ENCODE assay signal across 19 cellular contexts in genomic region chr18:32332708-32333107, GRCh38.
DNase-seq lines count a peak whose midpoint lies in the region; ATAC-seq and TF ChIP-seq lines count a peak whose summit lies in the region.
"Had no signal": no experiment of that assay in that cellular context is flagged by ENCODE, and none has a peak within 500 bp of the region (broad histone marks: within the 10 kb centered on the region; RNA-seq: fewer than 3 reads in every experiment).

No MANE protein-coding gene starts in this region.

- H2BK120ac ChIP-seq in IMR-90 (ENCODE audit: low read depth, low read length) (no peak overlapping the region), trophoblast cell (ENCODE audit: insufficient read depth, low read length, poor library complexity) (no peak overlapping the region)

- no peak overlapping the region for H2AFZ ChIP-seq in IMR-90 (replicated peaks; ENCODE audit: low read length, poor library complexity)
- no peak overlapping the region for H2AFZ ChIP-seq in trophoblast cell (ENCODE audit: insufficient read depth, low read length, poor library complexity)

- no peaks in the 10 kb centered on the region for H3K4me1 Mint-ChIP-seq in CD8-positive, alpha-beta memory T cell
- H3K4me1 Mint-ChIP-seq: CD14-positive monocyte; CD4-positive, alpha-beta memory T cell; CD4-positive, CD25-positive, alpha-beta regulatory T cell had no signal

- no peak overlapping the region for H3K56ac ChIP-seq in IMR-90 (ENCODE audit: extremely low read depth, insufficient read depth, low read length)

- no peaks in the 10 kb centered on the region for H3K36me3 ChIP-seq in heart left ventricle
- no peaks in the 10 kb centered on the region for H3K36me3 ChIP-seq in right atrium auricular region
- no peaks in the 10 kb centered on the region for H3K36me3 ChIP-seq in IMR-90 (ENCODE audit: control insufficient read depth, insufficient read depth, low read length)
- no peaks in the 10 kb centered on the region for H3K36me3 ChIP-seq in trophoblast cell (ENCODE audit: control insufficient read depth in 1 of 2, insufficient read depth in 2 of 2, low read length in 2 of 2)
- H3K36me3 ChIP-seq in CD8-positive, alpha-beta memory T cell (ENCODE audit: insufficient read depth, low read length), result no peaks in the 10 kb centered on the region
- H3K36me3 ChIP-seq: BE2C, BLaER1 had no signal

- no peaks in the 10 kb centered on the region for H3K9me3 Mint-ChIP-seq in CD8-positive, alpha-beta memory T cell
- H3K9me3 Mint-ChIP-seq: CD4-positive, alpha-beta memory T cell had no signal

- dilution Hi-C loops in IMR-90 (cut with HindIII; ENCODE audit: low sequenced_read_pairs, unreplicated experiment), result no loop called here

- H3K18ac ChIP-seq in IMR-90 (ENCODE audit: low read depth, low read length) (no peak overlapping the region), trophoblast cell (ENCODE audit: low read length) (peak overlapping the region; percentile 1)

- no peaks in the 10 kb centered on the region for H3K79me1 ChIP-seq in IMR-90 (ENCODE audit: low read depth in 1 of 2, low read length in 2 of 2)
- H3K79me1 ChIP-seq in trophoblast cell (ENCODE audit: low read length), result peaks cover 1% of the 10 kb centered on the region

- H4K8ac ChIP-seq in IMR-90 (ENCODE audit: low read depth in 2 of 2, low read length in 2 of 2) (no peak overlapping the region), trophoblast cell (ENCODE audit: low read depth, low read length) (no peak overlapping the region)

- H4K91ac ChIP-seq in IMR-90 (ENCODE audit: insufficient read depth, low read depth, low read length) (no peak overlapping the region), trophoblast cell (ENCODE audit: low read depth, low read length) (no peak overlapping the region)

- H2AK5ac ChIP-seq in IMR-90 (ENCODE audit: low read depth, low read length) (no peak overlapping the region), trophoblast cell (ENCODE audit: low read length) (no peak overlapping the region)

- peaks cover 0 to 10% of the 10 kb centered on the region in 2 donors for H3K27me3 Mint-ChIP-seq in CD8-positive, alpha-beta memory T cell

- no peak overlapping the region for H2BK15ac ChIP-seq in IMR-90 (ENCODE audit: low read depth, low read length)

- ATAC-seq in heart left ventricle, result peak in 3 of 4 donors; percentile 11 to 51 (median 37)
- no peak for ATAC-seq in IMR-90 (ENCODE audit: low read depth)
- ATAC-seq in GM21447 (IDR thresholded peaks at IDR 0.05; ENCODE audit: unreplicated experiment), result no peak

- no peak for TF ChIP-seq RAD21 in IMR-90 (IDR thresholded peaks at IDR 0.05; ENCODE audit: low read length)

- WGBS in heart left ventricle, 4 donors, result 70 to 74% (median 70%) methylated on average over 4 to 5 of the region's 5 CpGs
- WGBS in IMR-90 (ENCODE audit: extremely low coverage in 2 of 2, insufficient read length in 1 of 2), 2 experiments, result 90% methylated on average over 2 of the region's 5 CpGs; no CpG with 5 or more reads in 1 of the 2 experiments
- no CpG with 5 or more reads among the region's 5 CpGs for WGBS in trophoblast cell (ENCODE audit: extremely low coverage, insufficient coverage, insufficient read length)

- BruUV-seq in IMR-90 (replicated peaks; lab: Mats Ljungman, UMichigan), result no TSS peak

- no peak overlapping the region for H3K23ac ChIP-seq in IMR-90 (ENCODE audit: low read depth, low read length)
- H3K23ac ChIP-seq in trophoblast cell (ENCODE audit: low read length), result no peak overlapping the region

- H3K4me2 ChIP-seq in IMR-90 (ENCODE audit: low read depth, low read length) (no peak overlapping the region), trophoblast cell (ENCODE audit: low read length) (no peak overlapping the region)
- H3K4me2 ChIP-seq: BLaER1 had no signal

- no peaks in the 10 kb centered on the region for H3K79me2 ChIP-seq in trophoblast cell (ENCODE audit: control insufficient read depth, insufficient read depth, low read length, poor library complexity)

- H3K9me1 ChIP-seq in IMR-90 (ENCODE audit: insufficient read depth, low read length), result no peaks in the 10 kb centered on the region

- H4K20me1 ChIP-seq in IMR-90 (ENCODE audit: insufficient read depth, low read length), result no peaks in the 10 kb centered on the region
- H4K20me1 ChIP-seq: BLaER1 had no signal

- H3K27me3 ChIP-seq in heart left ventricle (no peaks in the 10 kb centered on the region), right atrium auricular region (no peaks in the 10 kb centered on the region), IMR-90 (ENCODE audit: control insufficient read depth, insufficient read depth, low read length) (no peaks in the 10 kb centered on the region), trophoblast cell (ENCODE audit: insufficient read depth, low read length) (no peaks in the 10 kb centered on the region)
- H3K27me3 ChIP-seq in CD8-positive, alpha-beta memory T cell (ENCODE audit: insufficient read depth, low read length, poor library complexity, severe bottlenecking), result no peaks in the 10 kb centered on the region
- H3K27me3 ChIP-seq: BE2C, BLaER1 had no signal

- no peak overlapping the region for H4K5ac ChIP-seq in IMR-90 (ENCODE audit: low read depth, low read length)

- CTCF ChIA-PET in IMR-90 (lab: Yijun Ruan, JAX), result no interaction called here
- CTCF ChIA-PET in CD8-positive, alpha-beta memory T cell (lab: Charles Lee), result no interaction called here

- H3K4me1 ChIP-seq in heart left ventricle (peaks cover 0 to 23% (median 5%) of the 10 kb centered on the region in 12 donors), right atrium auricular region (peaks cover 0 to 27% of the 10 kb centered on the region in 2 donors), IMR-90 (ENCODE audit: control insufficient read depth, insufficient read depth, low read length) (peaks cover 6% of the 10 kb centered on the region; the same call in 1 of the 2 replicates), trophoblast cell (ENCODE audit: control insufficient read depth in 1 of 2, insufficient read depth in 2 of 2, low read length in 2 of 2) (peaks cover 1 to 5% of the 10 kb centered on the region in 2 experiments)
- H3K4me1 ChIP-seq in CD8-positive, alpha-beta memory T cell (ENCODE audit: insufficient read depth, low read length), result no peaks in the 10 kb centered on the region
- H3K4me1 ChIP-seq: BE2C, BLaER1, Caco-2 had no signal

- no peak for TF ChIP-seq POLR2A in heart left ventricle (IDR thresholded peaks at IDR 0.05)
- TF ChIP-seq POLR2A in IMR-90 (IDR thresholded peaks at IDR 0.05; ENCODE audit: low read depth, low read length), result no peak

- TF ChIP-seq CTCF in heart left ventricle (IDR thresholded peaks at IDR 0.05) (no peak), right atrium auricular region (IDR thresholded peaks at IDR 0.05) (no peak), IMR-90 (conservative IDR thresholded peaks at IDR 0.05; ENCODE audit: low read depth, low read length) (no peak)

- H3K14ac ChIP-seq in IMR-90 (replicated peaks; ENCODE audit: low read depth, low read length), result no peak overlapping the region
- no peak overlapping the region for H3K14ac ChIP-seq in trophoblast cell (ENCODE audit: low read length)

- H3K4ac ChIP-seq in IMR-90 (ENCODE audit: low read depth, low read length) (peak overlapping the region; percentile 23; the same call in 1 of the 2 replicates), trophoblast cell (ENCODE audit: low read depth, low read length) (no peak overlapping the region)

- POLR2A ChIA-PET in IMR-90 (lab: Charles Lee; ENCODE audit: unreplicated experiment), result no interaction called here
- POLR2A ChIA-PET in CD8-positive, alpha-beta memory T cell (lab: Charles Lee), result no interaction called here

- H3K4me3 ChIP-seq in heart left ventricle, result no peak overlapping the region
- H3K4me3 ChIP-seq in right atrium auricular region, result no peak overlapping the region
- H3K4me3 ChIP-seq in IMR-90 (ENCODE audit: insufficient read depth, low read depth, low read length), result no peak overlapping the region
- H3K4me3 ChIP-seq in trophoblast cell (ENCODE audit: low read depth, low read length), result no peak overlapping the region
- H3K4me3 ChIP-seq in CD8-positive, alpha-beta memory T cell (ENCODE audit: low read length), result no peak overlapping the region
- H3K4me3 ChIP-seq: BLaER1 had no signal

- intact Hi-C loops in heart left ventricle (cut with DNase I) (loop anchor here in 3 of 10 donors (5.0 to 10.0 kb wide), 2 partner anchors 60 to 132 kb away; no protein-coding TSS in a partner anchor), IMR-90 (cut with micrococcal nuclease) (no loop called here)

- in situ Hi-C loops in IMR-90 (cut with MboI; ENCODE audit: low sequenced_read_pairs), result no loop called here

- no peak overlapping the region for H3K27ac Mint-ChIP-seq in CD8-positive, alpha-beta memory T cell
- H3K27ac Mint-ChIP-seq: CD14-positive monocyte; CD4-positive, alpha-beta memory T cell; CD4-positive, CD25-positive, alpha-beta regulatory T cell had no signal

- no peak overlapping the region for H3K27ac ChIP-seq in heart left ventricle
- H3K27ac ChIP-seq in right atrium auricular region, result no peak overlapping the region
- H3K27ac ChIP-seq in IMR-90 (ENCODE audit: insufficient read depth, low read length), result no peak overlapping the region
- H3K27ac ChIP-seq in angular gyrus (ENCODE audit: low read depth, low read length), result peak overlapping the region; percentile 34
- H3K27ac ChIP-seq in trophoblast cell (ENCODE audit: low read depth, low read length), result no peak overlapping the region
- no peak overlapping the region for H3K27ac ChIP-seq in CD8-positive, alpha-beta memory T cell (ENCODE audit: low read depth, low read length)
- H3K27ac ChIP-seq: BLaER1 had no signal

- H2BK12ac ChIP-seq in trophoblast cell (ENCODE audit: low read length), result no peak overlapping the region

- H4K12ac ChIP-seq in trophoblast cell (ENCODE audit: low read depth, low read length), result no peak overlapping the region

- H2BK5ac ChIP-seq in IMR-90 (ENCODE audit: low read depth, low read length, poor library complexity, severe bottlenecking) (no peak overlapping the region), trophoblast cell (ENCODE audit: low read depth, low read length, poor library complexity) (no peak overlapping the region)

- no peak for DNase-seq in heart left ventricle
- no peak for DNase-seq in right atrium auricular region (ENCODE audit: low spot score)
- DNase-seq in IMR-90, result no peak
- DNase-seq in trophoblast cell, result no peak
- DNase-seq in CD8-positive, alpha-beta memory T cell, result no peak
- DNase-seq: 8988T; ACHN; BE2C; C1 segment of cervical spinal cord; Caco-2; Calu3; CD4-positive, alpha-beta memory T cell; CD4-positive, CD25-positive, alpha-beta regulatory T cell; DMS79 treated with DMSO at 0.1 percent for 48 hours; GF-D8 had no signal

- H2BK20ac ChIP-seq in IMR-90 (ENCODE audit: low read depth, low read length), result no peak overlapping the region

- H3K36me3 Mint-ChIP-seq in CD8-positive, alpha-beta memory T cell, result no peaks in the 10 kb centered on the region
- H3K36me3 Mint-ChIP-seq: CD14-positive monocyte; CD4-positive, alpha-beta memory T cell; CD4-positive, CD25-positive, alpha-beta regulatory T cell had no signal

- H3K9ac ChIP-seq in IMR-90 (ENCODE audit: low read depth, low read length), result no peak overlapping the region
- H3K9ac ChIP-seq in trophoblast cell (ENCODE audit: low read length), result no peak overlapping the region
- H3K9ac ChIP-seq: BLaER1 had no signal

- H3K4me3 Mint-ChIP-seq in CD8-positive, alpha-beta memory T cell, result no peak overlapping the region
- H3K4me3 Mint-ChIP-seq: CD14-positive monocyte; CD4-positive, alpha-beta memory T cell; CD4-positive, CD25-positive, alpha-beta regulatory T cell had no signal

- no peak overlapping the region for H2AK9ac ChIP-seq in IMR-90 (replicated peaks; ENCODE audit: low read depth, low read length, poor library complexity)

- no peaks in the 10 kb centered on the region for H3K9me3 ChIP-seq in heart left ventricle
- no peaks in the 10 kb centered on the region for H3K9me3 ChIP-seq in right atrium auricular region
- no peaks in the 10 kb centered on the region for H3K9me3 ChIP-seq in IMR-90 (ENCODE audit: control insufficient read depth, insufficient read depth, low read length)
- peaks cover 2% of the 10 kb centered on the region for H3K9me3 ChIP-seq in trophoblast cell (ENCODE audit: insufficient read depth, low read depth, low read length)
- H3K9me3 ChIP-seq in CD8-positive, alpha-beta memory T cell (ENCODE audit: low read length), result no peaks in the 10 kb centered on the region
- H3K9me3 ChIP-seq: BE2C, BLaER1, Caco-2 had no signal

Comparison
In these comparisons a context has a peak if more than half of its experiments do, and no peak if none do; other contexts are left out.
1. ATAC-seq: peak in heart left ventricle (3 of 4); none in IMR-90 (single experiment) and GM21447 (single experiment).